In genomic region chr18:46832422-46832821, GRCh38 we compare ENCODE assay signal across 7 cellular contexts.
DNase-seq lines count a peak whose midpoint lies in the region; ATAC-seq and TF ChIP-seq lines count a peak whose summit lies in the region.
"Not testable (repeated sequence)": the region's sequence is repeated elsewhere in the genome, so short reads cannot be mapped to it uniquely, and the experiment has no call there.

No MANE protein-coding gene starts in this region.

- peak; percentile 16 for DNase-seq in A172 (ENCODE audit: low spot score)
- peak; percentile 10 for DNase-seq in ELR (ENCODE audit: low read depth)
- DNase-seq in HT1080 (ENCODE audit: low read depth): peak; percentile 29
- DNase-seq in MG63: peak; percentile 6
- DNase-seq in amniotic epithelial cell (ENCODE audit: low read depth): peak; percentile 7
- not testable (repeated sequence) for DNase-seq in foreskin keratinocyte, psoas muscle

- not testable (repeated sequence) for H3K4me1 ChIP-seq in foreskin keratinocyte, psoas muscle

- H3K27me3 ChIP-seq in MG63; foreskin keratinocyte; psoas muscle (ENCODE audit: insufficient read depth in 3 of 3, low read length in 2 of 3): not testable (repeated sequence)

- H3K27ac ChIP-seq in foreskin keratinocyte, psoas muscle: not testable (repeated sequence)

- not testable (repeated sequence) for H3K9me3 ChIP-seq in MG63, psoas muscle

- WGBS in psoas muscle, 3 donors: 87 to 95% (median 91%) methylated on average over 5 of the region's 5 CpGs

- ATAC-seq in foreskin keratinocyte (peak; percentile 45), psoas muscle (peak in 3 of 4 donors; percentile 42 to 65 (median 48))

- TF ChIP-seq CTCF in foreskin keratinocyte (conservative IDR thresholded peaks at IDR 0.05); psoas muscle (IDR thresholded peaks at IDR 0.05): not testable (repeated sequence)

- peaks cover 11% of the 10 kb centered on the region for H3K36me3 ChIP-seq in MG63
- peaks cover 7 to 48% of the 10 kb centered on the region in 2 donors for H3K36me3 ChIP-seq in psoas muscle (ENCODE audit: insufficient read depth in 1 of 2, low read depth in 1 of 2)

- H3K4me3 ChIP-seq in MG63, psoas muscle: not testable (repeated sequence)

- intact Hi-C loops in psoas muscle (cut with DNase I): not testable (repeated sequence)
